Comparison of ENCODE assay signal across 1 cellular context in the genomic region with DNA sequence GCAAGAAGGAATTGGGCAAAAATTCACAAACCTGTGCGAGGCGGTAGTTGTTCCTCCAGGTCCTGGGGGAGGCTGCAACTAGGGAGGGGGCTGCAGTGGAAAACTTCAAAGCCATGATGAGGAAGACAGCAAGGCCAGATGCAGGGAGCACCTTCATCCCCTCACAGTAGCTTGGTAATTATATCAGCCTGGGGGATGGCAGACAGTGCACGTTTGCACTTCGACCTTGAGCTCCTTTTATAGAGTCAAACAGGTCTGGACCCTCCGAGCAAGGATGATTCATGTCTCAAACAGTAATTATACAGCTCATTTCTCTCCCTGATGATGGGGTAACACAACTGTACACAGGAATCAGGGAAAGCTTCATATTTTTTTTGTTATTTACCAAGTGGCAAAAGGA.
TF ChIP-seq lines count a peak whose summit lies in the region.

A gene with protein sequence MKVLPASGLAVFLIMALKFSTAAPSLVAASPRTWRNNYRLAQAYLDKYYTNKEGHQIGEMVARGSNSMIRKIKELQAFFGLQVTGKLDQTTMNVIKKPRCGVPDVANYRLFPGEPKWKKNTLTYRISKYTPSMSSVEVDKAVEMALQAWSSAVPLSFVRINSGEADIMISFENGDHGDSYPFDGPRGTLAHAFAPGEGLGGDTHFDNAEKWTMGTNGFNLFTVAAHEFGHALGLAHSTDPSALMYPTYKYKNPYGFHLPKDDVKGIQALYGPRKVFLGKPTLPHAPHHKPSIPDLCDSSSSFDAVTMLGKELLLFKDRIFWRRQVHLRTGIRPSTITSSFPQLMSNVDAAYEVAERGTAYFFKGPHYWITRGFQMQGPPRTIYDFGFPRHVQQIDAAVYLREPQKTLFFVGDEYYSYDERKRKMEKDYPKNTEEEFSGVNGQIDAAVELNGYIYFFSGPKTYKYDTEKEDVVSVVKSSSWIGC (minus strand): TSS at position 170 of the 400 bp plus-strand sequence. CDS start 13 bp downstream, at position 157.

TF ChIP-seq in SK-N-SH, 30 proteins besides CTCF, POLR2A, EP300 and RAD21 (continued from another document):
- TF ChIP-seq PBX3 (IDR thresholded peaks at IDR 0.05) (no peak), RFX5 (IDR thresholded peaks at IDR 0.05; ENCODE audit: low read length) (no peak), MAX (IDR thresholded peaks at IDR 0.05; ENCODE audit: low read depth) (no peak), GABPA (IDR thresholded peaks at IDR 0.05; ENCODE audit: low read depth) (no peak), JUND (IDR thresholded peaks at IDR 0.05) (no peak), NRF1 (IDR thresholded peaks at IDR 0.05; ENCODE audit: low read depth, low read length) (no peak), SIN3A (IDR thresholded peaks at IDR 0.05; ENCODE audit: borderline replicate concordance, low read depth, low read length) (no peak), RXRA (IDR thresholded peaks at IDR 0.05; ENCODE audit: borderline replicate concordance, low read depth) (no peak), GATA2 (CRISPR knock-in tag; IDR thresholded peaks at IDR 0.05) (no peak), FOSL2 (IDR thresholded peaks at IDR 0.05; ENCODE audit: borderline replicate concordance, low read depth) (no peak), EZH2phosphoT487 (IDR thresholded peaks at IDR 0.05; ENCODE audit: borderline replicate concordance, low read depth) (no peak), CHD2 (IDR thresholded peaks at IDR 0.05; ENCODE audit: low read length, partially characterized antibody) (no peak)
- TF ChIP-seq, protein P1, sequence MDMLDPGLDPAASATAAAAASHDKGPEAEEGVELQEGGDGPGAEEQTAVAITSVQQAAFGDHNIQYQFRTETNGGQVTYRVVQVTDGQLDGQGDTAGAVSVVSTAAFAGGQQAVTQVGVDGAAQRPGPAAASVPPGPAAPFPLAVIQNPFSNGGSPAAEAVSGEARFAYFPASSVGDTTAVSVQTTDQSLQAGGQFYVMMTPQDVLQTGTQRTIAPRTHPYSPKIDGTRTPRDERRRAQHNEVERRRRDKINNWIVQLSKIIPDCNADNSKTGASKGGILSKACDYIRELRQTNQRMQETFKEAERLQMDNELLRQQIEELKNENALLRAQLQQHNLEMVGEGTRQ (IDR thresholded peaks at IDR 0.05; ENCODE audit: borderline replicate concordance, low read depth, low read length), result no peak
- TF ChIP-seq, protein P2, sequence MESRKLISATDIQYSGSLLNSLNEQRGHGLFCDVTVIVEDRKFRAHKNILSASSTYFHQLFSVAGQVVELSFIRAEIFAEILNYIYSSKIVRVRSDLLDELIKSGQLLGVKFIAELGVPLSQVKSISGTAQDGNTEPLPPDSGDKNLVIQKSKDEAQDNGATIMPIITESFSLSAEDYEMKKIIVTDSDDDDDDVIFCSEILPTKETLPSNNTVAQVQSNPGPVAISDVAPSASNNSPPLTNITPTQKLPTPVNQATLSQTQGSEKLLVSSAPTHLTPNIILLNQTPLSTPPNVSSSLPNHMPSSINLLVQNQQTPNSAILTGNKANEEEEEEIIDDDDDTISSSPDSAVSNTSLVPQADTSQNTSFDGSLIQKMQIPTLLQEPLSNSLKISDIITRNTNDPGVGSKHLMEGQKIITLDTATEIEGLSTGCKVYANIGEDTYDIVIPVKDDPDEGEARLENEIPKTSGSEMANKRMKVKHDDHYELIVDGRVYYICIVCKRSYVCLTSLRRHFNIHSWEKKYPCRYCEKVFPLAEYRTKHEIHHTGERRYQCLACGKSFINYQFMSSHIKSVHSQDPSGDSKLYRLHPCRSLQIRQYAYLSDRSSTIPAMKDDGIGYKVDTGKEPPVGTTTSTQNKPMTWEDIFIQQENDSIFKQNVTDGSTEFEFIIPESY (IDR thresholded peaks at IDR 0.05; ENCODE audit: borderline replicate concordance, low read depth), result no peak
